In genomic region chr18:48560491-48560890, GRCh38 we compare ENCODE assay signal across 1 cellular context.
TF ChIP-seq lines count a peak whose summit lies in the region.

No MANE protein-coding gene starts in this region.

TF ChIP-seq in HepG2, 621 proteins besides CTCF, POLR2A, EP300 and RAD21:
- TF ChIP-seq RCOR2 (CRISPR knock-in tag; IDR thresholded peaks at IDR 0.05) (no peak), ZNF770 (CRISPR knock-in tag; IDR thresholded peaks at IDR 0.05) (peak; percentile 29; the same call in 1 of the 2 replicates)
TF ChIP-seq in HepG2: peak in this region for 1.
